Comparison of ENCODE assay signal across 11 cellular contexts in the genomic region with DNA sequence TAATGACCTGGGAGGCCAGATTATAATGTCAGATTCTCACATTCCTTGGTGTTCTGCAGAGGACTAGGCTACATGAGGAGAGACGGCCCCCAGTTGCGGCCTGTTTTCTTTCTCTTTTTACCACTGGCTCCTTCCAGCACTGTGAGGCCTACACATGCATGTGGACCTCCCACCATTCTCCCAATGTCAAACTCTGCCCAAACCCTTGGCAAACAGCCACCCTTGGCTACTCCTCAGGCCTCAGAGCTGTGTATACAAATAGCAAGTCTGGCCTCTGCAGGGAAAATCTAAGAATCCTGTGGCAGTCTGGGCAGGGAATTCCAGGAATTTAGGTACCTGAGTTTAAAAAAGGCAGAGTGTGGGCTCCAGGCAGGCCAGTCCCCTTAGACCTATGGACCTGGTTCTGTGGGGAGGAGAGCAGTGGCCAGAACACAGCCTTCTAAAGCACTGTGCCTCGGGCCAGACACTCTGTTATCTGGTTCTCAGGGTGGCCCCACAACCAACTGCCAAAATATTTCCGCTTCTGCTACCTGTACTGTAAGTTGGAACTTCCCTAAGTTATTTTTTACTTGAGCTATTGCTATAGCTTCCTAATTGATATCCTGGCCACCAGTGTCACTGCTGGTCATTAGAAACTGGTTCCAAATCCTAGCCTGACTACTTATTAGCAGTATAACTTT. TPM values are rescaled to one million over a fixed set of nuclear protein-coding genes. Genes with fewer than 3 reads are reported as not detected.
A peak's percentile ranks its signal among the peaks of the same experiment; 100 is the strongest.
DNase-seq lines count a peak whose midpoint lies in the region; ATAC-seq, FAIRE-seq and TF ChIP-seq lines count a peak whose summit lies in the region.
"Had no signal": no experiment of that assay in that cellular context is flagged by ENCODE, and none has a peak within 500 bp of the region (broad histone marks: within the 10 kb centered on the region; RNA-seq: fewer than 3 reads in every experiment).

No MANE protein-coding gene starts in this region.

- no peaks in the 10 kb centered on the region; the same call in 1 of the 2 replicates for H3K23me2 ChIP-seq in H1 (ENCODE audit: low read depth, low read length)

- DNase-seq in AG08396 (ENCODE audit: low spot score): peak; percentile 23
- peak; percentile 48 for DNase-seq in M059J (ENCODE audit: low read depth)
- no peak for DNase-seq in H1 (ENCODE audit: low read depth in 1 of 2, low spot score in 2 of 2)
- DNase-seq in midbrain (lab: John Stamatoyannopoulos, UW): peak; percentile 72
- DNase-seq in NCI-H1092 (lab: John Stamatoyannopoulos, UW): no peak
- DNase-seq in HTR-8/SVneo (ENCODE audit: insufficient read length, low spot score): no peak

- no peaks in the 10 kb centered on the region for H3K9me3 ChIP-seq in H1 (ENCODE audit: insufficient read depth in 2 of 2, low read depth in 1 of 2, low read length in 1 of 2)

- no peak overlapping the region for H2BK20ac ChIP-seq in H1 (ENCODE audit: low read length)

- TF ChIP-seq RAD21 in H1 (IDR thresholded peaks at IDR 0.05 in 1 of 2, conservative IDR thresholded peaks at IDR 0.05 in 1 of 2; ENCODE audit: low read depth in 2 of 2, low read length in 2 of 2): no peak

- POLR2A ChIA-PET in H1 (lab: Charles Lee; ENCODE audit: partially characterized antibody): no interaction called here

- H2BK12ac ChIP-seq in H1 (ENCODE audit: low read depth, low read length): no peak overlapping the region

- no peak overlapping the region for H4K5ac ChIP-seq in H1 (ENCODE audit: insufficient read length, low read depth, low read length)

- no peak overlapping the region for H3K4me3 ChIP-seq in H1 (ENCODE audit: extremely low read depth in 1 of 4, insufficient read depth in 2 of 4, low read depth in 3 of 4, low read length in 4 of 4)

- no peak for TF ChIP-seq POLR2A in H1 (IDR thresholded peaks at IDR 0.05; ENCODE audit: control extremely low read depth in 1 of 2, low read depth in 2 of 2, low read length in 2 of 2)

- H2AK5ac ChIP-seq in H1 (ENCODE audit: low read depth, low read length): no peak overlapping the region

- CTCF ChIA-PET in H1 (lab: Charles Lee; ENCODE audit: partially characterized antibody): no interaction called here

- no peak overlapping the region for H3K23ac ChIP-seq in H1 (ENCODE audit: insufficient read length)

- no peak overlapping the region for H3K4me2 ChIP-seq in H1 (ENCODE audit: insufficient read depth in 1 of 2, low read depth in 2 of 2, low read length in 2 of 2)

- no peaks in the 10 kb centered on the region for H4K20me1 ChIP-seq in H1 (replicated peaks in 1 of 2; ENCODE audit: control insufficient read depth in 1 of 2, insufficient read depth in 2 of 2, low read length in 2 of 2)

- H3K27ac ChIP-seq in H1 (ENCODE audit: low read depth, low read length): no peak overlapping the region
- H3K27ac ChIP-seq: HL-60 had no signal

- no peak for TF ChIP-seq CTCF in H1 (IDR thresholded peaks at IDR 0.05; ENCODE audit: control extremely low read depth in 1 of 3, insufficient read depth in 1 of 3, low read depth in 1 of 3, low read length in 3 of 3)

- 93% methylated on average over 4 of the region's 4 CpGs; no CpG with 5 or more reads in 1 of the 2 experiments for WGBS in H1 (ENCODE audit: extremely low coverage in 1 of 2, insufficient coverage in 1 of 2, insufficient read length in 1 of 2, insufficient replicate concordance in 2 of 2, low coverage in 1 of 2, low lambda C conversion rate in 2 of 2, missing lambda C conversion rate in 1 of 2), 2 experiments

- H3K27me3 ChIP-seq in H1 (replicated peaks in 1 of 4; ENCODE audit: control insufficient read depth in 3 of 4, extremely low read depth in 1 of 4, insufficient read depth in 3 of 4, low read length in 3 of 4): no peaks in the 10 kb centered on the region

- H3K4me1 ChIP-seq in H1 (replicated peaks in 1 of 4; ENCODE audit: control insufficient read depth in 3 of 4, insufficient read depth in 4 of 4, low read length in 3 of 4): 0 out of 7 replicates have a peak, but pooled peaks cover 0 to 2% (median 0%) of the 10 kb centered on the region in 4 experiments

- no peak overlapping the region for H2BK15ac ChIP-seq in H1 (ENCODE audit: low read length)

- no peak overlapping the region for H2BK5ac ChIP-seq in H1 (ENCODE audit: low read depth, low read length)

- no peak overlapping the region for H4K8ac ChIP-seq in H1 (ENCODE audit: extremely low read depth, insufficient read depth, low read length)

- no peak overlapping the region for H3K9ac ChIP-seq in H1 (replicated peaks in 1 of 4; ENCODE audit: extremely low read depth in 1 of 4, low read depth in 3 of 4, low read length in 3 of 4)

- no peak for ATAC-seq in HG02642 (IDR thresholded peaks at IDR 0.05; ENCODE audit: poor library complexity, unreplicated experiment)
- no peak for ATAC-seq in GM18909 (IDR thresholded peaks at IDR 0.05; ENCODE audit: poor library complexity, unreplicated experiment)
- ATAC-seq: activated CD4-positive, CD25-positive, alpha-beta regulatory T cell treated with anti-CD3 and anti-CD28 coated beads, Interleukin-2, amount 50 U/mL, for 24 hours; left lobe of liver had no signal

- no peak overlapping the region for H3K56ac ChIP-seq in H1 (replicated peaks; ENCODE audit: insufficient read length, low read depth, low read length)

- no peak for FAIRE-seq in H1 (lab: Jason Lieb, UNC)
- no peak for FAIRE-seq in HTR-8/SVneo (lab: Jason Lieb, UNC)

- no peak overlapping the region for H3K4ac ChIP-seq in H1 (replicated peaks; ENCODE audit: insufficient read length, low read depth, low read length)

- no peaks in the 10 kb centered on the region for H3K36me3 ChIP-seq in H1 (ENCODE audit: control insufficient read depth in 2 of 4, insufficient read depth in 4 of 4, low read length in 3 of 4)

- no peak for TF ChIP-seq EP300 in H1 (IDR thresholded peaks at IDR 0.05; ENCODE audit: borderline replicate concordance in 1 of 2, low read depth in 2 of 2, low read length in 2 of 2)

- H2AFZ ChIP-seq in H1 (ENCODE audit: low read length): peak overlapping the region; percentile 76; the same call in 1 of the 2 replicates

- no peak overlapping the region for H3K14ac ChIP-seq in H1 (ENCODE audit: insufficient read length)

- H3K79me1 ChIP-seq in H1 (ENCODE audit: low read depth, low read length): no peaks in the 10 kb centered on the region

- H4K91ac ChIP-seq in H1 (replicated peaks; ENCODE audit: insufficient read length, low read length): no peak overlapping the region

- H3K18ac ChIP-seq in H1 (ENCODE audit: extremely low read depth, low read length): 0 out of 2 replicates have a peak overlapping the region, but pooled peaks have one; percentile 38

- H2BK120ac ChIP-seq in H1 (replicated peaks; ENCODE audit: low read depth, low read length): no peak overlapping the region

- no peaks in the 10 kb centered on the region for H3K79me2 ChIP-seq in H1 (ENCODE audit: control insufficient read depth in 1 of 2, insufficient read depth in 2 of 2, low read length in 2 of 2)

TF ChIP-seq in H1, 55 proteins besides CTCF, POLR2A, EP300 and RAD21:
- TF ChIP-seq TEAD4 (IDR thresholded peaks at IDR 0.05; ENCODE audit: low read depth, low read length) (peak; percentile 83), TCF12 (IDR thresholded peaks at IDR 0.05; ENCODE audit: low read depth, low read length) (no peak), JUN (IDR thresholded peaks at IDR 0.05; ENCODE audit: low read depth, low read length) (no peak)

RNA-seq across cellular contexts. Expression of a gene that starts 19.9 kb away (rescaled TPM):
- total RNA-seq in M059J (2014; rRNA removed; shearing (Covaris generic)): 45.2 and 46.7 TPM in 2 replicates
- 20.9 and 26.6 TPM in 2 replicates for total RNA-seq in H1 (2021; fragmentation: NEBNext Ultra II Directional; extraction: Animal tissue kit (Norgen Biotek cat#: 25700))
- 6.9 and 9.0 TPM in 2 replicates for polyA plus RNA-seq in H1 (2011; rRNA removed)
- polyA plus RNA-seq in H1 (2011; cell fraction: cytosol; rRNA removed): 10.1 TPM
- polyA plus RNA-seq in H1 (2011; cell fraction: nucleus; rRNA removed): 7.7 TPM
- polyA plus RNA-seq in H1 (2012, experiment 1 of 2): 12.4 to 17.5 TPM (median 15.1 TPM) in 4 replicates
- polyA plus RNA-seq in H1 (2012, experiment 2 of 2): 0.64 TPM
- 16.5 TPM for polyA plus RNA-seq in H1 (2013, experiment 1 of 2)
- polyA plus RNA-seq in H1 (2013, experiment 2 of 2): 19.1 TPM
- polyA minus RNA-seq in H1 (2011; rRNA and poly(A)+ RNA removed): 37.0 and 63.1 TPM in 2 replicates
- polyA minus RNA-seq in H1 (2011; cell fraction: cytosol; rRNA and poly(A)+ RNA removed): 21.8 TPM
- 22.9 TPM for polyA minus RNA-seq in H1 (2011; cell fraction: nucleus; rRNA and poly(A)+ RNA removed)

Comparison
In these comparisons a context has a peak if more than half of its experiments do, and no peak if none do; other contexts are left out.
1. DNase-seq: peak in AG08396 (single experiment), M059J (single experiment) and midbrain (single experiment); none in H1 (0 of 2), NCI-H1092 (single experiment) and HTR-8/SVneo (single experiment).